2 cellular contexts compared by ENCODE assay signal in genomic region chr16:67959520-67959919, GRCh38.
TF ChIP-seq lines count a peak whose summit lies in the region.

No MANE protein-coding gene starts in this region.

TF ChIP-seq in GM23338, 12 proteins besides CTCF, POLR2A, EP300 and RAD21 (continued from another document):
- no peak for TF ChIP-seq ZNF462 (CRISPR knock-in tag; IDR thresholded peaks at IDR 0.05)
- TF ChIP-seq ZNF331 (CRISPR knock-in tag; IDR thresholded peaks at IDR 0.05; ENCODE audit: low read depth), result no peak
- no peak for TF ChIP-seq JUNB (IDR thresholded peaks at IDR 0.05; ENCODE audit: unreplicated experiment)
- no peak for TF ChIP-seq ETS1 (IDR thresholded peaks at IDR 0.05)
- no peak for TF ChIP-seq ZNF114 (CRISPR knock-in tag; IDR thresholded peaks at IDR 0.05)

TF ChIP-seq in WTC11, 78 proteins besides CTCF, POLR2A, EP300 and RAD21 (continued from another document):
- TF ChIP-seq ETV6 (CRISPR knock-in tag; IDR thresholded peaks at IDR 0.05), result no peak
- no peak for TF ChIP-seq ZBTB21 (CRISPR knock-in tag; IDR thresholded peaks at IDR 0.05; ENCODE audit: borderline replicate concordance)
- no peak for TF ChIP-seq ERG (CRISPR knock-in tag; IDR thresholded peaks at IDR 0.05)
- TF ChIP-seq ZNF317 (CRISPR knock-in tag; IDR thresholded peaks at IDR 0.05; ENCODE audit: borderline replicate concordance, low read depth), result no peak
